17 cellular contexts compared by ENCODE assay signal in genomic region chr2:128346291-128346690, GRCh38.
"Had no signal": no experiment of that assay in that cellular context is flagged by ENCODE, and none has a peak within 500 bp of the region (broad histone marks: within the 10 kb centered on the region; RNA-seq: fewer than 3 reads in every experiment).

No MANE protein-coding gene starts in this region.

- H3K9me3 ChIP-seq: gastroesophageal sphincter, neutrophil had no signal

- H3K4me1 Mint-ChIP-seq: activated B cell treated with CpG ODN at 0.5 μM for 24 hours; activated CD4-positive, alpha-beta memory T cell treated with anti-CD3 and anti-CD28 coated beads, Interleukin-2, amount 10 ng/mL, durations not matched to agents 7 days and 5 days; stimulated activated naive B cell treated with anti-CD40 and anti-IgM and Interleukin-4, amounts not matched to agents 10 μg/mL and 1 μg/mL and 100 μg/mL, for 72 hours; T-cell had no signal

- H3K27me3 Mint-ChIP-seq: activated B cell treated with CpG ODN at 0.5 μM for 24 hours; stimulated activated naive B cell treated with anti-CD40 and anti-IgM and Interleukin-4, amounts not matched to agents 10 μg/mL and 1 μg/mL and 100 μg/mL, for 72 hours had no signal

- H3K4me3 ChIP-seq: gastroesophageal sphincter, heart right ventricle, sigmoid colon had no signal

- DNase-seq: activated B cell treated with CpG ODN at 0.5 μM for 24 hours; activated CD4-positive, alpha-beta memory T cell treated with anti-CD3 and anti-CD28 coated beads, Interleukin-2, amount 10 ng/mL, durations not matched to agents 7 days and 5 days; activated CD4-positive, alpha-beta T cell treated with anti-CD3 and anti-CD28 coated beads for 4 hours; activated naive CD4-positive, alpha-beta T cell treated with anti-CD3 and anti-CD28 coated beads for 36 hours; activated T-cell treated with anti-CD3 and anti-CD28 coated beads, Interleukin-2, amount 50 U/mL, for 4 hours; cortex of kidney; erythroblast; heart right ventricle; left cardiac atrium; sigmoid colon; stimulated activated CD4-positive, alpha-beta T cell treated with anti-CD3 and anti-CD28 coated beads, Interleukin-4, amount 100 ng/mL, for 4 hours; stimulated activated naive B cell treated with anti-CD40 and anti-IgM and Interleukin-4, amounts not matched to agents 10 μg/mL and 1 μg/mL and 100 μg/mL, for 72 hours; T-cell had no signal

- H3K36me3 Mint-ChIP-seq: T-cell had no signal

- H3K27me3 ChIP-seq: gastroesophageal sphincter, heart right ventricle, neutrophil, sigmoid colon had no signal

- H3K27ac Mint-ChIP-seq: activated B cell treated with CpG ODN at 0.5 μM for 24 hours; activated CD4-positive, alpha-beta memory T cell treated with anti-CD3 and anti-CD28 coated beads, Interleukin-2, amount 10 ng/mL, durations not matched to agents 7 days and 5 days; activated naive CD4-positive, alpha-beta T cell treated with anti-CD3 and anti-CD28 coated beads for 36 hours; stimulated activated naive B cell treated with anti-CD40 and anti-IgM and Interleukin-4, amounts not matched to agents 10 μg/mL and 1 μg/mL and 100 μg/mL, for 72 hours; T-cell had no signal

- H3K4me3 Mint-ChIP-seq: activated B cell treated with CpG ODN at 0.5 μM for 24 hours; activated CD4-positive, alpha-beta memory T cell treated with anti-CD3 and anti-CD28 coated beads, Interleukin-2, amount 10 ng/mL, durations not matched to agents 7 days and 5 days; activated naive CD4-positive, alpha-beta T cell treated with anti-CD3 and anti-CD28 coated beads for 36 hours; activated T-cell treated with anti-CD3 and anti-CD28 coated beads, Interleukin-2, amount 50 U/mL, for 4 hours; stimulated activated naive B cell treated with anti-CD40 and anti-IgM and Interleukin-4, amounts not matched to agents 10 μg/mL and 1 μg/mL and 100 μg/mL, for 72 hours; T-cell had no signal

- H3K36me3 ChIP-seq: gastroesophageal sphincter, heart right ventricle, neutrophil, sigmoid colon had no signal

- ATAC-seq: activated T-cell treated with anti-CD3 and anti-CD28 coated beads, Interleukin-2, amount 50 U/mL, for 4 hours; gastroesophageal sphincter; left cardiac atrium; SK-N-SH treated with all-trans-retinoic acid at 6 μM for 48 hours; stimulated activated naive B cell treated with anti-CD40 and anti-IgM and Interleukin-4, amounts not matched to agents 10 μg/mL and 1 μg/mL and 100 μg/mL, for 72 hours; T-cell had no signal

- H3K27ac ChIP-seq: heart right ventricle, neutrophil, parathyroid adenoma had no signal
